In genomic region chr14:65159281-65160062, GRCh38 we compare ENCODE assay signal across 9 cellular contexts. TPM values are rescaled to one million over a fixed set of nuclear protein-coding genes. Genes with fewer than 3 reads are reported as not detected.
DNase-seq lines count a peak whose midpoint lies in the region; ATAC-seq, FAIRE-seq and TF ChIP-seq lines count a peak whose summit lies in the region.
"Had no signal": no experiment of that assay in that cellular context is flagged by ENCODE, and none has a peak within 500 bp of the region (broad histone marks: within the 10 kb centered on the region; RNA-seq: fewer than 3 reads in every experiment).

No MANE protein-coding gene starts in this region.

- 26% methylated on average over 4 of the region's 4 CpGs for WGBS in HepG2 (ENCODE audit: low lambda C conversion rate)
- WGBS in right lobe of liver (ENCODE audit: insufficient coverage, low coverage, low lambda C conversion rate, missing lambda C conversion rate): 65% methylated on average over 4 of the region's 4 CpGs

- H3K9ac ChIP-seq in HepG2 (ENCODE audit: insufficient read depth, low read depth, low read length): no peak overlapping the region

- H3K36me3 Mint-ChIP-seq in immature natural killer cell (no peaks in the 10 kb centered on the region), Caco-2 (ENCODE audit: insufficient read depth, unreplicated experiment) (no peaks in the 10 kb centered on the region)

- H3K9me3 ChIP-seq in HepG2 (ENCODE audit: low read length) (no peaks in the 10 kb centered on the region), right lobe of liver (no peaks in the 10 kb centered on the region), Caco-2 (no peaks in the 10 kb centered on the region)
- H3K9me3 ChIP-seq: thyroid gland had no signal

- POLR2A ChIA-PET in HepG2 (lab: Yijun Ruan, JAX) (no interaction called here), Caco-2 (lab: Charles Lee) (no interaction called here)

- no peaks in the 10 kb centered on the region for H3K79me2 ChIP-seq in HepG2 (ENCODE audit: insufficient read depth, low read length)

- no peak overlapping the region for H2AFZ ChIP-seq in HepG2 (ENCODE audit: low read length)

- in situ Hi-C loops in HepG2 (cut with HindIII; ENCODE audit: extremely low pct_ligation_motif_present, low pct_unique_long_range_greater_than_20kb): loop anchor here (5.0 kb wide), 1 partner anchor 668 kb away; no protein-coding TSS in a partner anchor

- H3K4me3 ChIP-seq in HepG2 (replicated peaks in 1 of 3; ENCODE audit: insufficient read depth in 1 of 3, low read depth in 2 of 3, low read length in 3 of 3) (no peak overlapping the region), right lobe of liver (no peak overlapping the region), Caco-2 (ENCODE audit: low read depth, low read length) (no peak overlapping the region)
- H3K4me3 ChIP-seq: thyroid gland had no signal

- H3K27ac ChIP-seq in HepG2 (ENCODE audit: extremely low read length, insufficient read depth, low read length) (no peak overlapping the region), right lobe of liver (no peak overlapping the region)
- H3K27ac ChIP-seq: thyroid gland had no signal

- TF ChIP-seq EP300 in HepG2 (IDR thresholded peaks at IDR 0.05; ENCODE audit: low read depth in 2 of 2, low read length in 2 of 2) (no peak), HepG2 (CRISPR knock-in tag; IDR thresholded peaks at IDR 0.05; ENCODE audit: borderline replicate concordance) (no peak)

- H3K4me1 ChIP-seq in HepG2 (ENCODE audit: insufficient read depth, low read length) (peaks cover 3% of the 10 kb centered on the region), right lobe of liver (no peaks in the 10 kb centered on the region), Caco-2 (peaks cover 2% of the 10 kb centered on the region)

- H3K4me1 Mint-ChIP-seq in immature natural killer cell (no peaks in the 10 kb centered on the region), Caco-2 (ENCODE audit: low read depth, unreplicated experiment) (peaks cover 1% of the 10 kb centered on the region)

- no peak overlapping the region for H3K4me3 Mint-ChIP-seq in immature natural killer cell
- no peak overlapping the region for H3K4me3 Mint-ChIP-seq in Caco-2 (ENCODE audit: unreplicated experiment)

- intact Hi-C loops in HepG2 (cut with micrococcal nuclease; ENCODE audit: unreplicated experiment) (no loop called here), right lobe of liver (cut with DNase I) (loop anchor here (10.0 kb wide), 1 partner anchor 665 kb away; no protein-coding TSS in a partner anchor), Caco-2 (cut with micrococcal nuclease; ENCODE audit: unreplicated experiment) (loop anchor here (5.0 kb wide), 1 partner anchor 172 kb away; the partner anchor contains the start of gene FNTB)

- TF ChIP-seq RAD21 in HepG2 (CRISPR knock-in tag; IDR thresholded peaks at IDR 0.05): no peak

- no peak for TF ChIP-seq CTCF in HepG2 (CRISPR knock-in tag; IDR thresholded peaks at IDR 0.05)
- no peak for TF ChIP-seq CTCF in right lobe of liver (IDR thresholded peaks at IDR 0.05)
- TF ChIP-seq CTCF in Caco-2 (IDR thresholded peaks at IDR 0.05; ENCODE audit: insufficient read depth in 1 of 2, low read depth in 1 of 2, low read length in 1 of 2, severe bottlenecking in 1 of 2, unreplicated experiment in 1 of 2): no peak

- CTCF ChIA-PET in HepG2 (lab: Yijun Ruan, JAX; ENCODE audit: low intra/inter-chr PET ratio, low total read pairs): no interaction called here
- CTCF ChIA-PET in Caco-2 (lab: Charles Lee): no interaction called here

- DNase-seq in HepG2 (ENCODE audit: low spot score) (no peak), right lobe of liver (no peak), immature natural killer cell (no peak), Caco-2 (no peak), erythroblast (lab: John Stamatoyannopoulos, UW) (no peak)
- no peak for DNase-seq in NK-92 treated with Interleukin-12 subunit alpha and Interleukin-12 subunit beta, amount 100 ng/mL, for 24 hours (lab: John Stamatoyannopoulos, UW)
- DNase-seq: thyroid gland had no signal

- H3K27me3 Mint-ChIP-seq in immature natural killer cell (ENCODE audit: low read depth in 3 of 3): peaks cover 0 to 3% (median 0%) of the 10 kb centered on the region in 3 donors
- no peaks in the 10 kb centered on the region for H3K27me3 Mint-ChIP-seq in Caco-2 (ENCODE audit: insufficient read depth, unreplicated experiment)

- FAIRE-seq in HepG2 (lab: Jason Lieb, UNC): no peak

- no peak overlapping the region for H3K27ac Mint-ChIP-seq in immature natural killer cell
- H3K27ac Mint-ChIP-seq in Caco-2 (ENCODE audit: unreplicated experiment): no peak overlapping the region

- H3K9me3 Mint-ChIP-seq in immature natural killer cell (no peaks in the 10 kb centered on the region), Caco-2 (ENCODE audit: unreplicated experiment) (peaks cover 8% of the 10 kb centered on the region)

- H4K20me1 ChIP-seq in HepG2 (ENCODE audit: insufficient read depth, low read length): no peaks in the 10 kb centered on the region

- TF ChIP-seq POLR2A in HepG2 (IDR thresholded peaks at IDR 0.05; ENCODE audit: insufficient read depth in 1 of 2, low read depth in 2 of 2, low read length in 2 of 2): no peak
- TF ChIP-seq POLR2A in right lobe of liver (IDR thresholded peaks at IDR 0.05): no peak
- no peak for TF ChIP-seq POLR2A in erythroblast (IDR thresholded peaks at IDR 0.05; ENCODE audit: low read length)

- H3K36me3 ChIP-seq in HepG2 (replicated peaks in 1 of 2; ENCODE audit: control insufficient read depth in 1 of 2, insufficient read depth in 2 of 2, low read length in 2 of 2): no peaks in the 10 kb centered on the region
- H3K36me3 ChIP-seq in right lobe of liver: no peaks in the 10 kb centered on the region
- H3K36me3 ChIP-seq in Caco-2 (ENCODE audit: control insufficient read depth, insufficient read depth, low read length): no peaks in the 10 kb centered on the region
- H3K36me3 ChIP-seq: thyroid gland had no signal

- no peak overlapping the region for H3K4me2 ChIP-seq in HepG2 (ENCODE audit: low read depth, low read length)

- BruUV-seq in HepG2 (replicated peaks; lab: Mats Ljungman, UMichigan): no TSS peak
- no TSS peak for BruUV-seq in Caco-2 (replicated peaks; lab: Mats Ljungman, UMichigan)

- ATAC-seq in HepG2: no peak
- ATAC-seq in right lobe of liver: no peak
- ATAC-seq in HG02759 (IDR thresholded peaks at IDR 0.05; ENCODE audit: unreplicated experiment): peak; percentile 78
- ATAC-seq in HG03575 (IDR thresholded peaks at IDR 0.05; ENCODE audit: extremely low read depth, insufficient number of reproducible peaks, low FRiP score, unreplicated experiment): peak; percentile 46

- H3K27me3 ChIP-seq in HepG2 (ENCODE audit: control insufficient read depth in 1 of 2, insufficient read depth in 2 of 2, low read length in 2 of 2) (no peaks in the 10 kb centered on the region; a peak in 1 of 5 replicates), right lobe of liver (no peaks in the 10 kb centered on the region), Caco-2 (replicated peaks; ENCODE audit: control insufficient read depth, insufficient read depth, low read length) (no peaks in the 10 kb centered on the region)
- H3K27me3 ChIP-seq: thyroid gland had no signal

TF ChIP-seq in HepG2, 621 proteins besides CTCF, POLR2A, EP300 and RAD21:
- peak; percentile 86; the same call in 1 of the 2 replicates for TF ChIP-seq ZNF331 (CRISPR knock-in tag; IDR thresholded peaks at IDR 0.05)
- no peak for TF ChIP-seq RBAK (CRISPR knock-in tag; IDR thresholded peaks at IDR 0.05)

RNA-seq across cellular contexts. Expression of gene MAX, which starts 57.2 kb away (rescaled TPM):
- total RNA-seq in HepG2 (2016; rRNA removed; fragmentation: Illumina TruSeq; extraction: Trizol) (28.5 and 29.4 TPM in 2 replicates), right lobe of liver (10 to 100 TPM; 15.7 to 38.0 (median 31.7) TPM), Caco-2 (2022) (53.5 and 53.9 TPM in 2 replicates)
- total RNA-seq in HepG2 (2016; cell fraction: cytosol; rRNA removed; fragmentation: Illumina TruSeq; extraction: Trizol; ENCODE audit: low read depth): 14.4 and 14.7 TPM in 2 replicates
- total RNA-seq in HepG2 (2016; cell fraction: insoluble cytoplasmic fraction; rRNA removed; fragmentation: Illumina TruSeq; extraction: Trizol): 27.4 and 32.7 TPM in 2 replicates
- total RNA-seq in HepG2 (2016; cell fraction: membrane; rRNA removed; fragmentation: Illumina TruSeq; extraction: Trizol): 28.0 and 28.2 TPM in 2 replicates
- 18.9 and 21.1 TPM in 2 replicates for total RNA-seq in HepG2 (2016; cell fraction: nucleus; rRNA removed; fragmentation: Illumina TruSeq; extraction: Trizol)
- polyA plus RNA-seq in HepG2 (2011; rRNA removed) (29.3 and 30.7 TPM in 2 replicates), immature natural killer cell (100 to 1,000 TPM; 121 to 139 (median 135) TPM)
- 42.3 and 42.6 TPM in 2 replicates for polyA plus RNA-seq in HepG2 (2011; cell fraction: cytosol; rRNA removed)
- polyA plus RNA-seq in HepG2 (2011; cell fraction: nucleus; rRNA removed): 37.6 and 47.3 TPM in 2 replicates
- 20.1 and 23.7 TPM in 2 replicates for polyA plus RNA-seq in HepG2 (2012)
- polyA plus RNA-seq in HepG2 (2016; cell fraction: cytosol; fragmentation: Illumina TruSeq; extraction: Trizol; ENCODE audit: low read depth): 6.6 and 9.3 TPM in 2 replicates
- 36.1 and 44.7 TPM in 2 replicates for polyA plus RNA-seq in HepG2 (2016; cell fraction: insoluble cytoplasmic fraction; fragmentation: Illumina TruSeq; extraction: Trizol; ENCODE audit: low read depth)
- polyA plus RNA-seq in HepG2 (2016; cell fraction: membrane; fragmentation: Illumina TruSeq; extraction: Trizol; ENCODE audit: low read depth): 18.6 and 20.1 TPM in 2 replicates
- polyA plus RNA-seq in HepG2 (2016; cell fraction: nucleus; fragmentation: Illumina TruSeq; extraction: Trizol; ENCODE audit: insufficient read depth, low read depth): 26.0 and 26.1 TPM in 2 replicates
- polyA minus RNA-seq in HepG2 (2011; rRNA and poly(A)+ RNA removed; ENCODE audit: low replicate concordance): 43.9 and 54.5 TPM in 2 replicates
- 12.6 and 17.5 TPM in 2 replicates for polyA minus RNA-seq in HepG2 (2011; cell fraction: cytosol; rRNA and poly(A)+ RNA removed)
- polyA minus RNA-seq in HepG2 (2011; cell fraction: nucleus; rRNA and poly(A)+ RNA removed): 53.7 and 63.0 TPM in 2 replicates

Comparison
In these comparisons a context has a peak if more than half of its experiments do, and no peak if none do; other contexts are left out.
1. ATAC-seq: peak in HG02759 (single experiment) and HG03575 (single experiment); none in HepG2 (single experiment) and right lobe of liver (0 of 4).